ENCODE assay signal across 9 cellular contexts in genomic region chr3:187808466-187809291, GRCh38.
DNase-seq lines count a peak whose midpoint lies in the region; ATAC-seq and TF ChIP-seq lines count a peak whose summit lies in the region.
"Had no signal": no experiment of that assay in that cellular context is flagged by ENCODE, and none has a peak within 500 bp of the region (broad histone marks: within the 10 kb centered on the region; RNA-seq: fewer than 3 reads in every experiment).

No MANE protein-coding gene starts in this region.

- 34 to 64% (median 43%) methylated on average over 11 to 12 of the region's 12 CpGs for WGBS in stomach, 5 donors

- TF ChIP-seq EP300 in stomach (IDR thresholded peaks at IDR 0.05) = no peak

- DNase-seq in MV-4-11 (lab: John Stamatoyannopoulos, UW) = peak; percentile 35
- peak; percentile 68 for DNase-seq in RWPE1 (ENCODE audit: low spot score)
- DNase-seq in iris pigment epithelial cell (ENCODE audit: low read depth) = peak; percentile 7
- DNase-seq in stomach = no peak
- no peak for DNase-seq in stimulated activated CD4-positive, alpha-beta T cell treated with anti-CD3 and anti-CD28 coated beads, Interleukin-2, amount 100 ng/mL, for 48 hours
- no peak for DNase-seq in activated CD4-positive, alpha-beta memory T cell treated with anti-CD3 and anti-CD28 coated beads, Interleukin-2, amount 10 ng/mL, durations not matched to agents 7 days and 5 days
- DNase-seq: MG63 had no signal

- no peaks in the 10 kb centered on the region for H3K9me3 ChIP-seq in stomach
- H3K9me3 ChIP-seq: MG63 had no signal

- peaks cover 7% of the 10 kb centered on the region for H3K9me3 Mint-ChIP-seq in activated CD4-positive, alpha-beta memory T cell treated with anti-CD3 and anti-CD28 coated beads, Interleukin-2, amount 10 ng/mL, durations not matched to agents 7 days and 5 days
- H3K9me3 Mint-ChIP-seq: central memory CD8-positive, alpha-beta T cell had no signal

- ATAC-seq in HG03108 (IDR thresholded peaks at IDR 0.05; ENCODE audit: unreplicated experiment) = no peak

- TF ChIP-seq CTCF in RWPE1 (conservative IDR thresholded peaks at IDR 0.05; ENCODE audit: low read depth) (no peak), stomach (IDR thresholded peaks at IDR 0.05) (no peak)

- H3K27ac ChIP-seq in RWPE1 (0 out of 2 replicates have a peak overlapping the region, but pooled peaks have one; percentile 26), stomach (peak overlapping the region in 4 of 5 donors; percentile 19 to 73 (median 49))

- CTCF ChIA-PET in RWPE1 (lab: Yijun Ruan, JAX) = interaction anchor here (0.6 kb wide), 1 partner anchor 463 kb away, joined by 3 read pairs; no protein-coding TSS in a partner anchor
- CTCF ChIA-PET in activated CD4-positive, alpha-beta memory T cell treated with anti-CD3 and anti-CD28 coated beads, Interleukin-2, amount 10 ng/mL, durations not matched to agents 7 days and 5 days (lab: Charles Lee) = no interaction called here

- no peak for TF ChIP-seq POLR2A in stomach (IDR thresholded peaks at IDR 0.05)

- H3K4me3 ChIP-seq in stomach = no peak overlapping the region
- H3K4me3 ChIP-seq: MG63 had no signal

- intact Hi-C loops in stomach (cut with DNase I; ENCODE audit: low total_unique reads) = no loop called here

- H3K4me1 ChIP-seq in stomach = peaks cover 0 to 27% (median 14%) of the 10 kb centered on the region in 4 donors

- no peaks in the 10 kb centered on the region for H3K36me3 ChIP-seq in stomach
- H3K36me3 ChIP-seq: MG63 had no signal

- H3K36me3 Mint-ChIP-seq in activated CD4-positive, alpha-beta memory T cell treated with anti-CD3 and anti-CD28 coated beads, Interleukin-2, amount 10 ng/mL, durations not matched to agents 7 days and 5 days (ENCODE audit: low read depth) = peaks cover 18% of the 10 kb centered on the region

- H3K27me3 Mint-ChIP-seq in activated CD4-positive, alpha-beta memory T cell treated with anti-CD3 and anti-CD28 coated beads, Interleukin-2, amount 10 ng/mL, durations not matched to agents 7 days and 5 days = no peaks in the 10 kb centered on the region
- H3K27me3 Mint-ChIP-seq: central memory CD8-positive, alpha-beta T cell had no signal

- H3K27ac Mint-ChIP-seq in activated CD4-positive, alpha-beta memory T cell treated with anti-CD3 and anti-CD28 coated beads, Interleukin-2, amount 10 ng/mL, durations not matched to agents 7 days and 5 days = no peak overlapping the region

- H3K27me3 ChIP-seq in stomach = no peaks in the 10 kb centered on the region
- H3K27me3 ChIP-seq: MG63 had no signal

- peaks cover 48% of the 10 kb centered on the region for H3K4me1 Mint-ChIP-seq in activated CD4-positive, alpha-beta memory T cell treated with anti-CD3 and anti-CD28 coated beads, Interleukin-2, amount 10 ng/mL, durations not matched to agents 7 days and 5 days
- H3K4me1 Mint-ChIP-seq: central memory CD8-positive, alpha-beta T cell had no signal

- POLR2A ChIA-PET in RWPE1 (lab: Yijun Ruan, JAX; ENCODE audit: low non-redundant PET) = no interaction called here
- POLR2A ChIA-PET in activated CD4-positive, alpha-beta memory T cell treated with anti-CD3 and anti-CD28 coated beads, Interleukin-2, amount 10 ng/mL, durations not matched to agents 7 days and 5 days (lab: Charles Lee) = interaction anchor here (0.8 to 3.7 kb wide), 3 partner anchors 10 to 63 kb away, joined by 3 to 14 read pairs (median 9); partner anchors contain the start of gene BCL6

- no peak overlapping the region for H3K4me3 Mint-ChIP-seq in activated CD4-positive, alpha-beta memory T cell treated with anti-CD3 and anti-CD28 coated beads, Interleukin-2, amount 10 ng/mL, durations not matched to agents 7 days and 5 days
- H3K4me3 Mint-ChIP-seq: central memory CD8-positive, alpha-beta T cell had no signal

Comparison
In these comparisons a context has a peak if more than half of its experiments do, and no peak if none do; other contexts are left out.
1. DNase-seq: peak in MV-4-11 (single experiment), RWPE1 (single experiment) and iris pigment epithelial cell (single experiment); none in stomach (single experiment), stimulated activated CD4-positive, alpha-beta T cell treated with anti-CD3 and anti-CD28 coated beads, Interleukin-2, amount 100 ng/mL, for 48 hours (0 of 2) and activated CD4-positive, alpha-beta memory T cell treated with anti-CD3 and anti-CD28 coated beads, Interleukin-2, amount 10 ng/mL, durations not matched to agents 7 days and 5 days (single experiment).